In genomic region chr12:8037046-8037663, GRCh38 we compare ENCODE assay signal across 11 cellular contexts. TPM values are rescaled to one million over a fixed set of nuclear protein-coding genes. Genes with fewer than 3 reads are reported as not detected.
DNase-seq lines count a peak whose midpoint lies in the region; ATAC-seq, FAIRE-seq and TF ChIP-seq lines count a peak whose summit lies in the region.
"Had no signal": no experiment of that assay in that cellular context is flagged by ENCODE, and none has a peak within 500 bp of the region (broad histone marks: within the 10 kb centered on the region; RNA-seq: fewer than 3 reads in every experiment).

No MANE protein-coding gene starts in this region.

- H3K36me3 Mint-ChIP-seq in activated T-helper 1 cell treated with anti-CD3 and anti-CD28 coated beads, Interleukin-12 subunit alpha, Interleukin-12 subunit beta, Interleukin-2, Interleukin-4 antibody, amounts not matched to agents 30 ng/mL and 10 ng/mL and 1 ng/mL, durations not matched to agents 14 hours and 24 hours and 36 hours (ENCODE audit: low read depth) = peaks cover 11% of the 10 kb centered on the region
- H3K36me3 Mint-ChIP-seq in nephron (ENCODE audit: low read depth) = peaks cover 22% of the 10 kb centered on the region

- H3K9ac ChIP-seq in DND-41 (ENCODE audit: low read depth, low read length) (no peak overlapping the region), IMR-90 (ENCODE audit: low read depth, low read length) (no peak overlapping the region)

- H3K9me3 ChIP-seq in DND-41 (ENCODE audit: insufficient read depth, low read length, severe bottlenecking) (no peaks in the 10 kb centered on the region), IMR-90 (ENCODE audit: control insufficient read depth, insufficient read depth, low read length) (no peaks in the 10 kb centered on the region)

- no peak overlapping the region for H2BK120ac ChIP-seq in IMR-90 (ENCODE audit: low read depth, low read length)

- no peak for ATAC-seq in DND-41 (ENCODE audit: insufficient read depth, low read depth)
- no peak for ATAC-seq in IMR-90 (ENCODE audit: low read depth)
- no peak for ATAC-seq in GM21529 (IDR thresholded peaks at IDR 0.05; ENCODE audit: unreplicated experiment)
- ATAC-seq in GM21367 (IDR thresholded peaks at IDR 0.05; ENCODE audit: unreplicated experiment) = no peak

- H3K4me3 ChIP-seq in DND-41 (ENCODE audit: low read depth in 1 of 2, low read length in 2 of 2) = no peak overlapping the region
- no peak overlapping the region for H3K4me3 ChIP-seq in IMR-90 (ENCODE audit: insufficient read depth, low read depth, low read length)

- peaks cover 40% of the 10 kb centered on the region for H3K9me1 ChIP-seq in IMR-90 (ENCODE audit: insufficient read depth, low read length)

- H2BK20ac ChIP-seq in IMR-90 (ENCODE audit: low read depth, low read length) = no peak overlapping the region

- no peak overlapping the region for H3K27ac Mint-ChIP-seq in activated T-helper 1 cell treated with anti-CD3 and anti-CD28 coated beads, Interleukin-12 subunit alpha, Interleukin-12 subunit beta, Interleukin-2, Interleukin-4 antibody, amounts not matched to agents 30 ng/mL and 10 ng/mL and 1 ng/mL, durations not matched to agents 14 hours and 24 hours and 36 hours
- peak overlapping the region in 2 of 3 experiments; percentile 13 to 41 for H3K27ac Mint-ChIP-seq in nephron

- H3K27ac ChIP-seq in DND-41 (ENCODE audit: low read length) (no peak overlapping the region), IMR-90 (ENCODE audit: insufficient read depth, low read length) (no peak overlapping the region)

- intact Hi-C loops in IMR-90 (cut with micrococcal nuclease) = no loop called here
- intact Hi-C loops in activated T-helper 1 cell treated with anti-CD3 and anti-CD28 coated beads, Interleukin-12 subunit alpha, Interleukin-12 subunit beta, Interleukin-2, Interleukin-4 antibody, amounts not matched to agents 30 ng/mL and 10 ng/mL and 1 ng/mL, durations not matched to agents 14 hours and 24 hours and 36 hours (cut with micrococcal nuclease) = no loop called here

- H3K9me3 Mint-ChIP-seq in activated T-helper 1 cell treated with anti-CD3 and anti-CD28 coated beads, Interleukin-12 subunit alpha, Interleukin-12 subunit beta, Interleukin-2, Interleukin-4 antibody, amounts not matched to agents 30 ng/mL and 10 ng/mL and 1 ng/mL, durations not matched to agents 14 hours and 24 hours and 36 hours = no peaks in the 10 kb centered on the region
- no peaks in the 10 kb centered on the region for H3K9me3 Mint-ChIP-seq in nephron

- H3K4me1 ChIP-seq in DND-41 (ENCODE audit: insufficient read depth, low read length) = peaks cover 61% of the 10 kb centered on the region
- peaks cover 22% of the 10 kb centered on the region for H3K4me1 ChIP-seq in IMR-90 (ENCODE audit: control insufficient read depth, insufficient read depth, low read length)

- FAIRE-seq in HTR-8/SVneo (lab: Jason Lieb, UNC) = no peak

- DNase-seq in DND-41 (no peak), IMR-90 (no peak), HTR-8/SVneo (ENCODE audit: insufficient read length, low spot score) (no peak), NCI-H446 (lab: John Stamatoyannopoulos, UW) (no peak)
- no peak for DNase-seq in activated T-helper 1 cell treated with anti-CD3 and anti-CD28 coated beads, Interleukin-12 subunit alpha, Interleukin-12 subunit beta, Interleukin-2, Interleukin-4 antibody, amounts not matched to agents 30 ng/mL and 10 ng/mL and 1 ng/mL, durations not matched to agents 14 hours and 24 hours and 36 hours (ENCODE audit: low spot score)
- DNase-seq: activated naive CD4-positive, alpha-beta T cell treated with anti-CD3 and anti-CD28 coated beads, Interleukin-2, amount 50 U/mL, for 16 hours; NCI-H187 treated with DMSO at 0.1 percent for 48 hours had no signal

- H3K27me3 Mint-ChIP-seq in activated T-helper 1 cell treated with anti-CD3 and anti-CD28 coated beads, Interleukin-12 subunit alpha, Interleukin-12 subunit beta, Interleukin-2, Interleukin-4 antibody, amounts not matched to agents 30 ng/mL and 10 ng/mL and 1 ng/mL, durations not matched to agents 14 hours and 24 hours and 36 hours (ENCODE audit: insufficient read depth) = no peaks in the 10 kb centered on the region
- H3K27me3 Mint-ChIP-seq in nephron (ENCODE audit: low read depth) = no peaks in the 10 kb centered on the region

- TF ChIP-seq CTCF in DND-41 (IDR thresholded peaks at IDR 0.05; ENCODE audit: borderline replicate concordance, extremely low read depth, low read length, poor library complexity, severe bottlenecking) (no peak), IMR-90 (conservative IDR thresholded peaks at IDR 0.05; ENCODE audit: low read depth, low read length) (no peak), nephron (IDR thresholded peaks at IDR 0.05; ENCODE audit: unreplicated experiment in 3 of 3) (no peak)

- H3K36me3 ChIP-seq in DND-41 (ENCODE audit: insufficient read depth, low read length) (peaks cover 62% of the 10 kb centered on the region), IMR-90 (ENCODE audit: control insufficient read depth, insufficient read depth, low read length) (peaks cover 10% of the 10 kb centered on the region)

- peaks cover 63% of the 10 kb centered on the region for H3K4me1 Mint-ChIP-seq in activated T-helper 1 cell treated with anti-CD3 and anti-CD28 coated beads, Interleukin-12 subunit alpha, Interleukin-12 subunit beta, Interleukin-2, Interleukin-4 antibody, amounts not matched to agents 30 ng/mL and 10 ng/mL and 1 ng/mL, durations not matched to agents 14 hours and 24 hours and 36 hours (ENCODE audit: low read depth)
- peaks cover 64% of the 10 kb centered on the region for H3K4me1 Mint-ChIP-seq in nephron

- no peaks in the 10 kb centered on the region for H3K27me3 ChIP-seq in DND-41 (ENCODE audit: insufficient read depth, low read length, poor library complexity)
- H3K27me3 ChIP-seq in IMR-90 (ENCODE audit: control insufficient read depth, insufficient read depth, low read length) = no peaks in the 10 kb centered on the region

- no peak overlapping the region for H2AK5ac ChIP-seq in IMR-90 (ENCODE audit: low read depth, low read length)

- POLR2A ChIA-PET in IMR-90 (lab: Charles Lee; ENCODE audit: unreplicated experiment) = no interaction called here

- H4K8ac ChIP-seq in IMR-90 (ENCODE audit: low read depth in 2 of 2, low read length in 2 of 2) = no peak overlapping the region

- CTCF ChIA-PET in IMR-90 (lab: Yijun Ruan, JAX) = no interaction called here

- H3K4ac ChIP-seq in IMR-90 (ENCODE audit: low read depth, low read length) = no peak overlapping the region

- H4K91ac ChIP-seq in IMR-90 (ENCODE audit: insufficient read depth, low read depth, low read length) = no peak overlapping the region

- H2AFZ ChIP-seq in DND-41 (ENCODE audit: low read depth, low read length) (no peak overlapping the region), IMR-90 (replicated peaks; ENCODE audit: low read length, poor library complexity) (no peak overlapping the region)

- H3K14ac ChIP-seq in IMR-90 (replicated peaks; ENCODE audit: low read depth, low read length) = no peak overlapping the region

- no peak overlapping the region for H2BK5ac ChIP-seq in IMR-90 (ENCODE audit: low read depth, low read length, poor library complexity, severe bottlenecking)

- dilution Hi-C loops in IMR-90 (cut with HindIII; ENCODE audit: low sequenced_read_pairs, unreplicated experiment) = no loop called here

- H4K5ac ChIP-seq in IMR-90 (ENCODE audit: low read depth, low read length) = no peak overlapping the region

- H3K4me2 ChIP-seq in DND-41 (ENCODE audit: insufficient read depth, low read length) = peak overlapping the region; percentile 13; the same call in 1 of the 2 replicates
- no peak overlapping the region for H3K4me2 ChIP-seq in IMR-90 (ENCODE audit: low read depth, low read length)

- peaks cover 38% of the 10 kb centered on the region for H4K20me1 ChIP-seq in DND-41 (ENCODE audit: insufficient read depth, low read length)
- peaks cover 56% of the 10 kb centered on the region for H4K20me1 ChIP-seq in IMR-90 (ENCODE audit: insufficient read depth, low read length)

- peak overlapping the region; percentile 0 for H3K4me3 Mint-ChIP-seq in activated T-helper 1 cell treated with anti-CD3 and anti-CD28 coated beads, Interleukin-12 subunit alpha, Interleukin-12 subunit beta, Interleukin-2, Interleukin-4 antibody, amounts not matched to agents 30 ng/mL and 10 ng/mL and 1 ng/mL, durations not matched to agents 14 hours and 24 hours and 36 hours
- H3K4me3 Mint-ChIP-seq in nephron = peak overlapping the region in 1 of 3 experiments; percentile 19

- H3K56ac ChIP-seq in IMR-90 (ENCODE audit: extremely low read depth, insufficient read depth, low read length) = no peak overlapping the region

- H3K79me2 ChIP-seq in DND-41 (ENCODE audit: insufficient read depth, low read length) = peaks cover 75% of the 10 kb centered on the region

- in situ Hi-C loops in IMR-90 (cut with MboI; ENCODE audit: low sequenced_read_pairs) = loop anchor here (25.0 kb wide), 1 partner anchor 400 kb away; no protein-coding TSS in a partner anchor

- no peak for TF ChIP-seq RAD21 in IMR-90 (IDR thresholded peaks at IDR 0.05; ENCODE audit: low read length)

- H2BK15ac ChIP-seq in IMR-90 (ENCODE audit: low read depth, low read length) = no peak overlapping the region

- WGBS in IMR-90 (ENCODE audit: extremely low coverage in 2 of 2, insufficient read length in 1 of 2), 2 experiments = 7% methylated on average over 2 of the region's 6 CpGs; no CpG with 5 or more reads in 1 of the 2 experiments

- no peak overlapping the region for H3K23ac ChIP-seq in IMR-90 (ENCODE audit: low read depth, low read length)

- peak overlapping the region; percentile 2 for H2AK9ac ChIP-seq in IMR-90 (replicated peaks; ENCODE audit: low read depth, low read length, poor library complexity)

- no peak for TF ChIP-seq POLR2A in IMR-90 (IDR thresholded peaks at IDR 0.05; ENCODE audit: low read depth, low read length)

- no TSS peak for BruUV-seq in IMR-90 (replicated peaks; lab: Mats Ljungman, UMichigan)

- no peak overlapping the region for H3K18ac ChIP-seq in IMR-90 (ENCODE audit: low read depth, low read length)

- peaks cover 45 to 82% of the 10 kb centered on the region in 2 experiments for H3K79me1 ChIP-seq in IMR-90 (ENCODE audit: low read depth in 1 of 2, low read length in 2 of 2)

RNA-seq across cellular contexts. Expression of gene FOXJ2, which starts 4.6 kb away (rescaled TPM):
- 3.0 and 3.9 TPM in 2 replicates for total RNA-seq in IMR-90 (2012; rRNA removed)
- polyA plus RNA-seq in IMR-90 (2012; rRNA removed) = 8.4 and 8.5 TPM in 2 replicates
- 2.5 and 5.1 TPM in 2 replicates for polyA plus RNA-seq in IMR-90 (2012; cell fraction: cytosol; rRNA removed)
- 12.8 and 13.4 TPM in 2 replicates for polyA plus RNA-seq in IMR-90 (2012; cell fraction: nucleus; rRNA removed; ENCODE audit: low replicate concordance)
- total RNA-seq in activated T-helper 1 cell treated with anti-CD3 and anti-CD28 coated beads, Interleukin-12 subunit alpha, Interleukin-12 subunit beta, Interleukin-2, Interleukin-4 antibody, amounts not matched to agents 30 ng/mL and 10 ng/mL and 1 ng/mL, durations not matched to agents 14 hours and 24 hours and 36 hours = 19.9 and 20.7 TPM in 2 replicates

RNA-seq across cellular contexts. Expression of gene C3AR1, which starts 29.0 kb away (rescaled TPM):
- 0.28 and 0.36 TPM in 2 replicates for total RNA-seq in IMR-90 (2012; rRNA removed)
- 0.31 and 0.42 TPM in 2 replicates for polyA plus RNA-seq in IMR-90 (2012; rRNA removed)
- 0.29 and 0.34 TPM in 2 replicates for polyA plus RNA-seq in IMR-90 (2012; cell fraction: cytosol; rRNA removed)
- 0.07 and 0.08 TPM in 2 replicates for polyA plus RNA-seq in IMR-90 (2012; cell fraction: nucleus; rRNA removed; ENCODE audit: low replicate concordance)
- total RNA-seq in activated T-helper 1 cell treated with anti-CD3 and anti-CD28 coated beads, Interleukin-12 subunit alpha, Interleukin-12 subunit beta, Interleukin-2, Interleukin-4 antibody, amounts not matched to agents 30 ng/mL and 10 ng/mL and 1 ng/mL, durations not matched to agents 14 hours and 24 hours and 36 hours = 0.60 and 0.71 TPM in 2 replicates
- total RNA-seq: G401 had no signal

RNA-seq across cellular contexts. Expression of gene NECAP1, which starts 44.9 kb away (rescaled TPM):
- 37.3 and 44.2 TPM in 2 replicates for total RNA-seq in IMR-90 (2012; rRNA removed)
- 32.2 and 35.6 TPM in 2 replicates for polyA plus RNA-seq in IMR-90 (2012; rRNA removed)
- polyA plus RNA-seq in IMR-90 (2012; cell fraction: cytosol; rRNA removed) = 14.7 and 15.9 TPM in 2 replicates
- 15.0 and 44.7 TPM in 2 replicates for polyA plus RNA-seq in IMR-90 (2012; cell fraction: nucleus; rRNA removed; ENCODE audit: low replicate concordance)
- 38.2 and 39.4 TPM in 2 replicates for total RNA-seq in activated T-helper 1 cell treated with anti-CD3 and anti-CD28 coated beads, Interleukin-12 subunit alpha, Interleukin-12 subunit beta, Interleukin-2, Interleukin-4 antibody, amounts not matched to agents 30 ng/mL and 10 ng/mL and 1 ng/mL, durations not matched to agents 14 hours and 24 hours and 36 hours
